Comparison of ENCODE assay signal across 23 cellular contexts in genomic region chr7:131655866-131656265, GRCh38.
"Had no signal": no experiment of that assay in that cellular context is flagged by ENCODE, and none has a peak within 500 bp of the region (broad histone marks: within the 10 kb centered on the region; RNA-seq: fewer than 3 reads in every experiment).

No MANE protein-coding gene starts in this region.

- H3K27me3 ChIP-seq: heart right ventricle had no signal

- H3K9me3 Mint-ChIP-seq: activated CD8-positive, alpha-beta T cell treated with anti-CD3 and anti-CD28 coated beads for 36 hours; activated naive CD8-positive, alpha-beta T cell treated with anti-CD3 and anti-CD28 coated beads, Interleukin-2, amount 50 U/mL, for 24 hours; activated T-helper 1 cell treated with anti-CD3 and anti-CD28 coated beads, Interleukin-12 subunit alpha, Interleukin-12 subunit beta, Interleukin-2, Interleukin-4 antibody, amounts not matched to agents 30 ng/mL and 10 ng/mL and 1 ng/mL, durations not matched to agents 14 hours and 24 hours and 36 hours; nephron; stimulated activated naive B cell treated with anti-CD40 and anti-IgM and Interleukin-4, amounts not matched to agents 10 μg/mL and 1 μg/mL and 100 μg/mL, for 72 hours; type B pancreatic cell had no signal

- H3K4me3 ChIP-seq: heart right ventricle, lung, thoracic aorta had no signal

- H3K4me1 Mint-ChIP-seq: activated CD4-positive, alpha-beta T cell treated with anti-CD3 and anti-CD28 coated beads, Interleukin-2, amount 10 ng/mL, durations not matched to agents 7 days and 5 days; activated CD8-positive, alpha-beta memory T cell treated with anti-CD3 and anti-CD28 coated beads, Interleukin-2, amount 10 ng/mL, durations not matched to agents 7 days and 5 days; activated naive CD8-positive, alpha-beta T cell treated with anti-CD3 and anti-CD28 coated beads, Interleukin-2, amount 50 U/mL, for 24 hours; nephron; stimulated activated naive B cell treated with anti-CD40 and anti-IgM and Interleukin-4, amounts not matched to agents 10 μg/mL and 1 μg/mL and 100 μg/mL, for 72 hours had no signal

- ATAC-seq: activated CD8-positive, alpha-beta memory T cell treated with anti-CD3 and anti-CD28 coated beads, Interleukin-2, amount 10 ng/mL, durations not matched to agents 7 days and 5 days; activated CD8-positive, alpha-beta T cell treated with anti-CD3 and anti-CD28 coated beads for 36 hours; activated naive CD8-positive, alpha-beta T cell treated with anti-CD3 and anti-CD28 coated beads, Interleukin-2, amount 50 U/mL, for 24 hours; heart right ventricle; stimulated activated naive B cell treated with anti-CD40 and anti-IgM and Interleukin-4, amounts not matched to agents 10 μg/mL and 1 μg/mL and 100 μg/mL, for 72 hours had no signal

- DNase-seq: activated CD4-positive, alpha-beta T cell treated with anti-CD3 and anti-CD28 coated beads, Interleukin-2, amount 10 ng/mL, durations not matched to agents 7 days and 5 days; activated CD4-positive, CD25-positive, alpha-beta regulatory T cell treated with anti-CD3 and anti-CD28 coated beads, Interleukin-2, amount 50 U/mL, for 72 hours; activated CD8-positive, alpha-beta memory T cell treated with anti-CD3 and anti-CD28 coated beads, Interleukin-2, amount 10 ng/mL, durations not matched to agents 7 days and 5 days; activated CD8-positive, alpha-beta T cell treated with anti-CD3 and anti-CD28 coated beads for 36 hours; activated gamma-delta T cell; activated naive CD4-positive, alpha-beta T cell treated with anti-CD3 and anti-CD28 coated beads, Interleukin-2, amount 50 U/mL, for 16 hours; activated naive CD8-positive, alpha-beta T cell treated with anti-CD3 and anti-CD28 coated beads, Interleukin-2, amount 50 U/mL, for 24 hours; activated T-cell treated with anti-CD3 and anti-CD28 coated beads for 4 hours; erythroblast; foreskin fibroblast; heart right ventricle; kidney; occipital lobe; stimulated activated CD4-positive, alpha-beta T cell treated with anti-CD3 and anti-CD28 coated beads, Interleukin-2, amount 100 ng/mL, for 48 hours; stimulated activated CD8-positive, alpha-beta memory T cell treated with anti-CD3 and anti-CD28 coated beads, Interleukin-4, amount 100 ng/mL, for 48 hours; stimulated activated naive B cell treated with anti-CD40 and anti-IgM and Interleukin-4, amounts not matched to agents 10 μg/mL and 1 μg/mL and 100 μg/mL, for 72 hours; T-helper 2 cell had no signal

- H3K4me3 Mint-ChIP-seq: activated CD4-positive, alpha-beta T cell treated with anti-CD3 and anti-CD28 coated beads, Interleukin-2, amount 10 ng/mL, durations not matched to agents 7 days and 5 days; activated CD8-positive, alpha-beta memory T cell treated with anti-CD3 and anti-CD28 coated beads, Interleukin-2, amount 10 ng/mL, durations not matched to agents 7 days and 5 days; activated CD8-positive, alpha-beta T cell treated with anti-CD3 and anti-CD28 coated beads for 36 hours; activated naive CD8-positive, alpha-beta T cell treated with anti-CD3 and anti-CD28 coated beads, Interleukin-2, amount 50 U/mL, for 24 hours; activated T-helper 1 cell treated with anti-CD3 and anti-CD28 coated beads, Interleukin-12 subunit alpha, Interleukin-12 subunit beta, Interleukin-2, Interleukin-4 antibody, amounts not matched to agents 30 ng/mL and 10 ng/mL and 1 ng/mL, durations not matched to agents 14 hours and 24 hours and 36 hours; nephron; stimulated activated naive B cell treated with anti-CD40 and anti-IgM and Interleukin-4, amounts not matched to agents 10 μg/mL and 1 μg/mL and 100 μg/mL, for 72 hours; type B pancreatic cell had no signal

- H3K9me3 ChIP-seq: heart right ventricle, thoracic aorta had no signal

- H3K27ac ChIP-seq: thoracic aorta, VCaP had no signal

- H3K36me3 ChIP-seq: heart right ventricle, thoracic aorta had no signal

- H3K27me3 Mint-ChIP-seq: activated CD4-positive, alpha-beta T cell treated with anti-CD3 and anti-CD28 coated beads, Interleukin-2, amount 10 ng/mL, durations not matched to agents 7 days and 5 days; type B pancreatic cell had no signal

- H3K36me3 Mint-ChIP-seq: activated CD8-positive, alpha-beta memory T cell treated with anti-CD3 and anti-CD28 coated beads, Interleukin-2, amount 10 ng/mL, durations not matched to agents 7 days and 5 days; stimulated activated naive B cell treated with anti-CD40 and anti-IgM and Interleukin-4, amounts not matched to agents 10 μg/mL and 1 μg/mL and 100 μg/mL, for 72 hours; type B pancreatic cell had no signal

- H3K27ac Mint-ChIP-seq: activated CD4-positive, alpha-beta T cell treated with anti-CD3 and anti-CD28 coated beads, Interleukin-2, amount 10 ng/mL, durations not matched to agents 7 days and 5 days; activated CD8-positive, alpha-beta memory T cell treated with anti-CD3 and anti-CD28 coated beads, Interleukin-2, amount 10 ng/mL, durations not matched to agents 7 days and 5 days; activated CD8-positive, alpha-beta T cell treated with anti-CD3 and anti-CD28 coated beads for 36 hours; activated naive CD8-positive, alpha-beta T cell treated with anti-CD3 and anti-CD28 coated beads, Interleukin-2, amount 50 U/mL, for 24 hours; activated T-helper 1 cell treated with anti-CD3 and anti-CD28 coated beads, Interleukin-12 subunit alpha, Interleukin-12 subunit beta, Interleukin-2, Interleukin-4 antibody, amounts not matched to agents 30 ng/mL and 10 ng/mL and 1 ng/mL, durations not matched to agents 14 hours and 24 hours and 36 hours; stimulated activated naive B cell treated with anti-CD40 and anti-IgM and Interleukin-4, amounts not matched to agents 10 μg/mL and 1 μg/mL and 100 μg/mL, for 72 hours; type B pancreatic cell had no signal
